In genomic region chr9:133449760-133450159, GRCh38 we compare ENCODE assay signal across 16 cellular contexts. TPM values are rescaled to one million over a fixed set of nuclear protein-coding genes. Genes with fewer than 3 reads are reported as not detected.
DNase-seq lines count a peak whose midpoint lies in the region; ATAC-seq and TF ChIP-seq lines count a peak whose summit lies in the region.
"Had no signal": no experiment of that assay in that cellular context is flagged by ENCODE, and none has a peak within 500 bp of the region (broad histone marks: within the 10 kb centered on the region; RNA-seq: fewer than 3 reads in every experiment).

No MANE protein-coding gene starts in this region.

- H3K9me3 ChIP-seq in HCT116 (ENCODE audit: control insufficient read depth in 1 of 2, insufficient read depth in 1 of 2, low read depth in 1 of 2, low read length in 2 of 2) = no peaks in the 10 kb centered on the region
- H3K9me3 ChIP-seq: esophagus muscularis mucosa had no signal

- no peaks in the 10 kb centered on the region for H3K79me2 ChIP-seq in HCT116 (ENCODE audit: insufficient read depth, low read length)

- no peak for TF ChIP-seq POLR2A in HCT116 (IDR thresholded peaks at IDR 0.05; ENCODE audit: borderline replicate concordance, extremely low read depth, insufficient read depth, insufficient read length)

- peak overlapping the region; percentile 5; the same call in 1 of the 2 replicates for H3K9ac ChIP-seq in HCT116 (ENCODE audit: low read length)

- DNase-seq in 8988T = peak; percentile 88
- peak; percentile 58 for DNase-seq in HCT116 (ENCODE audit: low read depth, low spot score)
- DNase-seq in RWPE1 (ENCODE audit: low spot score) = peak; percentile 94
- peak; percentile 73 for DNase-seq in kidney tubule cell (ENCODE audit: low spot score)
- DNase-seq in Kasumi-1 (lab: John Stamatoyannopoulos, UW) = no peak
- no peak for DNase-seq in NCI-H1417 treated with DMSO at 0.1 percent for 48 hours (lab: John Stamatoyannopoulos, UW)
- no peak for DNase-seq in anterior cingulate cortex (lab: John Stamatoyannopoulos, UW)
- DNase-seq: activated CD8-positive, alpha-beta memory T cell treated with anti-CD3 and anti-CD28 coated beads for 24 hours; activated naive CD4-positive, alpha-beta T cell treated with anti-CD3 and anti-CD28 coated beads, Interleukin-2, amount 50 U/mL, for 16 hours; AML-193; HFFc6; midbrain; NCI-H1930; stimulated activated CD4-positive, alpha-beta T cell treated with anti-CD3 and anti-CD28 coated beads, Interleukin-1b, Interleukin-23, amount 100 ng/mL, for 48 hours had no signal

- TF ChIP-seq CTCF in HCT116 (IDR thresholded peaks at IDR 0.05 in 2 of 3, conservative IDR thresholded peaks at IDR 0.05 in 1 of 3; ENCODE audit: borderline replicate concordance in 1 of 3, insufficient read depth in 1 of 3, low read depth in 2 of 3, low read length in 2 of 3) (no peak), RWPE1 (conservative IDR thresholded peaks at IDR 0.05; ENCODE audit: low read depth) (no peak)

- H3K4me3 ChIP-seq in HCT116 (replicated peaks in 1 of 2; ENCODE audit: low read depth in 1 of 2, low read length in 2 of 2) = no peak overlapping the region
- H3K4me3 ChIP-seq: esophagus muscularis mucosa had no signal

- H2AFZ ChIP-seq in HCT116 (ENCODE audit: low read depth, low read length, poor library complexity, severe bottlenecking) = no peak overlapping the region

- intact Hi-C loops in HCT116 (cut with micrococcal nuclease) = no loop called here

- no peak for TF ChIP-seq RAD21 in HCT116 (IDR thresholded peaks at IDR 0.05; ENCODE audit: low read depth)

- POLR2A ChIA-PET in HCT116 (lab: Charles Lee) = interaction anchor here (1.1 kb wide), 1 partner anchor 9 kb away, joined by 3 read pairs; no protein-coding TSS in a partner anchor
- POLR2A ChIA-PET in RWPE1 (lab: Yijun Ruan, JAX; ENCODE audit: low non-redundant PET) = interaction anchor here (0.6 kb wide), 1 partner anchor 103 kb away, joined by 7 read pairs; no protein-coding TSS in a partner anchor

- CTCF ChIA-PET in HCT116 (lab: Charles Lee) = interaction anchor here (0.8 to 2.1 kb wide), 2 partner anchors 10 to 39 kb away, joined by 3 to 10 read pairs; partner anchors contain the start of gene CACFD1
- CTCF ChIA-PET in RWPE1 (lab: Yijun Ruan, JAX) = interaction anchor here (0.7 kb wide), 1 partner anchor 29 kb away, joined by 3 read pairs; the partner anchor contains the start of gene SLC2A6

- H3K27me3 ChIP-seq in HCT116 (ENCODE audit: insufficient read depth, low read length) = no peaks in the 10 kb centered on the region
- H3K27me3 ChIP-seq: esophagus muscularis mucosa had no signal

- no peaks in the 10 kb centered on the region for H3K9me2 ChIP-seq in HCT116 (ENCODE audit: insufficient read depth)

- peaks cover 12 to 14% of the 10 kb centered on the region in 2 experiments for H3K4me1 ChIP-seq in HCT116 (ENCODE audit: control insufficient read depth in 1 of 2, insufficient read depth in 2 of 2, low read length in 2 of 2)
- H3K4me1 ChIP-seq: esophagus muscularis mucosa had no signal

- no TSS peak for BruUV-seq in HCT116 (replicated peaks; lab: Mats Ljungman, UMichigan)

- RAD21 ChIA-PET in HCT116 (lab: Charles Lee; ENCODE audit: low non-redundant PET in 1 of 2, low total read pairs in 2 of 2, uncharacterized antibody in 2 of 2, unreplicated experiment in 2 of 2) = interaction anchor here in 1 of 2 experiments (0.7 kb wide), 1 partner anchor 29 kb away, joined by 4 read pairs; the partner anchor contains the start of gene SLC2A6

- ATAC-seq in HCT116 = peak; percentile 99
- ATAC-seq in GM18502 (IDR thresholded peaks at IDR 0.05; ENCODE audit: poor library complexity, unreplicated experiment) = no peak

- H3K27ac ChIP-seq in HCT116 (ENCODE audit: low read depth, low read length) = peak overlapping the region; percentile 49
- H3K27ac ChIP-seq in RWPE1 = peak overlapping the region; percentile 37
- H3K27ac ChIP-seq: esophagus muscularis mucosa had no signal

- no peaks in the 10 kb centered on the region for H4K20me1 ChIP-seq in HCT116 (ENCODE audit: insufficient read depth)

- peak overlapping the region; percentile 54 for H3K4me2 ChIP-seq in HCT116 (ENCODE audit: low read length)

- no peaks in the 10 kb centered on the region for H3K36me3 ChIP-seq in HCT116 (ENCODE audit: control insufficient read depth in 1 of 2, insufficient read depth in 2 of 2, low read length in 2 of 2)
- H3K36me3 ChIP-seq: esophagus muscularis mucosa had no signal

TF ChIP-seq in HCT116, 20 proteins besides CTCF, POLR2A, EP300 and RAD21:
- TF ChIP-seq TCF7L2 (IDR thresholded peaks at IDR 0.05; ENCODE audit: borderline replicate concordance, extremely low read depth, insufficient read depth, insufficient read length) (no peak), POLR2AphosphoS5 (IDR thresholded peaks at IDR 0.05; ENCODE audit: low read depth, low read length) (0 out of 2 replicates have a peak, but pooled peaks have one; percentile 29), FOSL1 (IDR thresholded peaks at IDR 0.05; ENCODE audit: low read depth) (peak; percentile 69)

RNA-seq across cellular contexts. Expression of gene CACFD1, which starts 10.0 kb away (rescaled TPM):
- total RNA-seq in HCT116 (2021; ENCODE audit: unreplicated experiment) = 6.9 TPM
- 6.7 and 7.8 TPM in 2 replicates for polyA plus RNA-seq in HCT116 (2012)

RNA-seq across cellular contexts. Expression of gene ADAMTS13, which starts 27.6 kb away (rescaled TPM):
- 9.2 TPM for total RNA-seq in HCT116 (2021; ENCODE audit: unreplicated experiment)
- polyA plus RNA-seq in HCT116 (2012) = 9.7 and 11.4 TPM in 2 replicates

RNA-seq across cellular contexts. Expression of gene SLC2A6, which starts 29.1 kb away (rescaled TPM):
- total RNA-seq in HCT116 (2021; ENCODE audit: unreplicated experiment) = 10.7 TPM
- polyA plus RNA-seq in HCT116 (2012) = 4.8 and 5.0 TPM in 2 replicates

RNA-seq across cellular contexts. Expression of gene REXO4, which starts 31.9 kb away (rescaled TPM):
- 24.6 TPM for total RNA-seq in HCT116 (2021; ENCODE audit: unreplicated experiment)
- polyA plus RNA-seq in HCT116 (2012) = 18.3 and 22.0 TPM in 2 replicates

Comparison
In these comparisons a context has a peak if more than half of its experiments do, and no peak if none do; other contexts are left out.
1. DNase-seq: peak in 8988T (single experiment), HCT116 (single experiment), RWPE1 (single experiment) and kidney tubule cell (single experiment); none in Kasumi-1 (0 of 2), NCI-H1417 treated with DMSO at 0.1 percent for 48 hours (single experiment) and anterior cingulate cortex (0 of 58).